In genomic region chr17:70310251-70310672, GRCh38 we compare ENCODE assay signal across 19 cellular contexts.
DNase-seq lines count a peak whose midpoint lies in the region; ATAC-seq and TF ChIP-seq lines count a peak whose summit lies in the region.
"Had no signal": no experiment of that assay in that cellular context is flagged by ENCODE, and none has a peak within 500 bp of the region (broad histone marks: within the 10 kb centered on the region; RNA-seq: fewer than 3 reads in every experiment).

No MANE protein-coding gene starts in this region.

- in situ Hi-C loops in astrocyte of the spinal cord (cut with HindIII; ENCODE audit: low sequenced_read_pairs), result no loop called here

- ATAC-seq in GM21381 (IDR thresholded peaks at IDR 0.05; ENCODE audit: unreplicated experiment) (no peak), GM21367 (IDR thresholded peaks at IDR 0.05; ENCODE audit: unreplicated experiment) (no peak), GM21723 (IDR thresholded peaks at IDR 0.05; ENCODE audit: unreplicated experiment) (no peak), GM21529 (IDR thresholded peaks at IDR 0.05; ENCODE audit: unreplicated experiment) (no peak)
- ATAC-seq: naive thymus-derived CD4-positive, alpha-beta T cell; right lobe of liver; SK-N-SH treated with all-trans-retinoic acid at 6 μM for 48 hours had no signal

- no peak for TF ChIP-seq CTCF in astrocyte of the spinal cord (IDR thresholded peaks at IDR 0.05; ENCODE audit: low read depth, low read length)

- DNase-seq in D341Med (ENCODE audit: low spot score) (peak; percentile 41), M059J (ENCODE audit: low read depth) (peak; percentile 32), astrocyte of the spinal cord (ENCODE audit: low read depth, low spot score) (peak; percentile 74), myocyte (ENCODE audit: low read depth) (peak; percentile 83)
- DNase-seq: activated CD4-positive, alpha-beta T cell treated with anti-CD3 and anti-CD28 coated beads for 48 hours; mesenchymal stem cell; naive thymus-derived CD4-positive, alpha-beta T cell; NCI-H1417 treated with DMSO at 0.1 percent for 48 hours; NCI-H69; right lobe of liver; stimulated activated CD8-positive, alpha-beta memory T cell treated with anti-CD3 and anti-CD28 coated beads, Interleukin-4, amount 100 ng/mL, for 48 hours; stomach; tibial artery had no signal

- H3K4me3 ChIP-seq in astrocyte of the spinal cord (ENCODE audit: low read depth, low read length), result no peak overlapping the region
- H3K4me3 ChIP-seq: ascending aorta, right lobe of liver, stomach, tibial artery had no signal

Comparison
In these comparisons a context has a peak if more than half of its experiments do, and no peak if none do; other contexts are left out.
1. DNase-seq: peak in every context shown above with its lines; median percentile 83 in myocyte; 74 in astrocyte of the spinal cord; 41 in D341Med; 32 in M059J.